8 cellular contexts compared by ENCODE assay signal in the genomic region with DNA sequence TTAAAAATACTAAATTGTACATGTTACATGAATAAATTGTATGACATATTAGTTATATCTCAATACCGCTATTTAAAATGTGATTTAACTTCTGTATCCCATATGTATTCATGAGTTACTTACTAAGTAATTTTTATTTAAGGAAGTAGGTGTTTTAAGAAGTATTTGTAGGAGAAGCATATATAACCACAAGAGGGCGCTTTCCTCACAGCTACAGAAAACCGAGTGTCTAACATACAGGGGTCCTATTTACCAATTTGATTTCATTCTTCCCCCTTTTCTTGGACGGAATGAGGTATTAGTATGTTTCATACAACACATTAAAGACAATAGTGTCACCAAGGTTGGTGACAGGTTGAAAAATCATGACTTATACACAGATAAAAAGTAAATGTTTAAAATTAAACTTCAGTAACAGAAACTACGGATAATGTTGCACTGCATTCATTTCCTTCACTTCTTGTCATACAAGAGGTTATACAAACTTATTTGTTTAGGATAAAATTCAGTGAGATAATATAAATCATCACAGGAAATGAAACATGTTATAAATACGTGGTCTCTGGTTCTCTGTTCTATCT.
DNase-seq lines count a peak whose midpoint lies in the region; TF ChIP-seq lines count a peak whose summit lies in the region.

No MANE protein-coding gene starts in this region.

- H3K27ac ChIP-seq in Karpas-422 (ENCODE audit: low read length) (no peak overlapping the region), prostate gland (no peak overlapping the region)

- H3K36me3 ChIP-seq in Karpas-422 (ENCODE audit: insufficient read depth, low read length) (no peaks in the 10 kb centered on the region), prostate gland (no peaks in the 10 kb centered on the region)

- H3K27me3 ChIP-seq in Karpas-422 (ENCODE audit: low read length): no peaks in the 10 kb centered on the region
- no peaks in the 10 kb centered on the region for H3K27me3 ChIP-seq in prostate gland (replicated peaks; ENCODE audit: insufficient read depth)

- H3K9ac ChIP-seq in Karpas-422 (ENCODE audit: low read length): no peak overlapping the region

- no peak for TF ChIP-seq POLR2A in prostate gland (IDR thresholded peaks at IDR 0.05)

- H3K4me3 ChIP-seq in Karpas-422 (ENCODE audit: low read length): no peak overlapping the region
- no peak overlapping the region for H3K4me3 ChIP-seq in fibroblast of pulmonary artery (replicated peaks; ENCODE audit: low read depth, low read length)
- H3K4me3 ChIP-seq in prostate gland: no peak overlapping the region

- 32% methylated on average over 6 of the region's 6 CpGs for WGBS in prostate gland

- no peaks in the 10 kb centered on the region for H3K9me3 ChIP-seq in Karpas-422 (ENCODE audit: low read length)
- no peaks in the 10 kb centered on the region for H3K9me3 ChIP-seq in prostate gland

- no peaks in the 10 kb centered on the region for H3K9me2 ChIP-seq in Karpas-422 (replicated peaks; ENCODE audit: insufficient read depth, low read length)

- no peaks in the 10 kb centered on the region for H3K79me2 ChIP-seq in Karpas-422 (ENCODE audit: low read length)

- no peaks in the 10 kb centered on the region for H3K4me1 ChIP-seq in Karpas-422 (ENCODE audit: low read length)
- H3K4me1 ChIP-seq in prostate gland (replicated peaks): peaks cover 5% of the 10 kb centered on the region

- DNase-seq in DMS53 treated with DMSO at 0.1 percent for 48 hours (lab: John Stamatoyannopoulos, UW; ENCODE audit: unreplicated experiment) (peak; percentile 2), Karpas-422 (peak; percentile 79), SIG-M5 treated with dmso at 0.1 percent for 504 hours (lab: John Stamatoyannopoulos, UW; ENCODE audit: unreplicated experiment) (peak; percentile 76), fibroblast of pulmonary artery (ENCODE audit: low read depth) (peak; percentile 84), prostate gland (ENCODE audit: low spot score) (peak; percentile 27), T-helper 9 cell (no peak), HPDE6-E6E7 (ENCODE audit: extremely low spot score) (no peak)
- no peak for DNase-seq in stimulated activated CD4-positive, alpha-beta T cell treated with anti-CD3 and anti-CD28 coated beads, Interleukin-15, amount 100 ng/mL, for 24 hours

- intact Hi-C loops in prostate gland (cut with DNase I): loop anchor here (5.0 to 10.0 kb wide), 2 partner anchors 250 to 352 kb away; partner anchors contain the start of gene MAGI1

- H3K4me2 ChIP-seq in Karpas-422 (ENCODE audit: low read depth, low read length, poor library complexity, severe bottlenecking): no peak overlapping the region

- H4K20me1 ChIP-seq in Karpas-422 (ENCODE audit: insufficient read depth, low read depth, low read length): no peaks in the 10 kb centered on the region

- H2AFZ ChIP-seq in Karpas-422 (ENCODE audit: low read length): no peak overlapping the region

- TF ChIP-seq CTCF in fibroblast of pulmonary artery (IDR thresholded peaks at IDR 0.05; ENCODE audit: low read length, missing control alignments): peak; percentile 66
- peak; percentile 57 to 86 (median 68) for TF ChIP-seq CTCF in prostate gland (IDR thresholded peaks at IDR 0.05)

Comparison
In these comparisons a context has a peak if more than half of its experiments do, and no peak if none do; other contexts are left out.
1. DNase-seq: peak in DMS53 treated with DMSO at 0.1 percent for 48 hours (single experiment), Karpas-422 (single experiment), SIG-M5 treated with dmso at 0.1 percent for 504 hours (single experiment), fibroblast of pulmonary artery (single experiment) and prostate gland (single experiment); none in T-helper 9 cell (single experiment), stimulated activated CD4-positive, alpha-beta T cell treated with anti-CD3 and anti-CD28 coated beads, Interleukin-15, amount 100 ng/mL, for 24 hours (single experiment) and HPDE6-E6E7 (single experiment).